In the genomic region with DNA sequence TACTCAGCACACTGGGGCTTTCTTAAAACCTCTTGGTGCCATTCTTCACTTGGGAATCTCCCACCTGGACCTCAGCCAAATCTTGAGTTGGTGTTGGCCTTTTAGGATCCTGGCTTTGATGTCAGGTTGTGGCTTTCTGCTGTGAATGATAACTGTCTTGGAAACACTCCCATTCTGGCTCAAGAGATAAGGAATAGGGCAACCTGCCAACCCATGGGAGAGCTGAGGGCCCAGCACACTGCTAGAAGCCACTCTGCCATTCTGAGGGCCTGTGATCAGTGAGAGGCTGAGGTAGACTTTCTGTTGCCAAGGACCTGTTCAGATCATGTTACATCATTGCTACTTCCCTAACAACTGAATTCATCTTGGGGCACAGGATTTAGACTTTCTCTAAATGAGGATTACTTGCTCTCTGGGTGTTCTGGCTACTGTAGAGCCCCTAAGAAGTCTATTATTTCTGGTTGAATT, we compare ENCODE assay signal across 9 cellular contexts. TPM values are rescaled to one million over a fixed set of nuclear protein-coding genes. Genes with fewer than 3 reads are reported as not detected.
DNase-seq lines count a peak whose midpoint lies in the region; ATAC-seq, FAIRE-seq and TF ChIP-seq lines count a peak whose summit lies in the region.
"Had no signal": no experiment of that assay in that cellular context is flagged by ENCODE, and none has a peak within 500 bp of the region (broad histone marks: within the 10 kb centered on the region; RNA-seq: fewer than 3 reads in every experiment).

No MANE protein-coding gene starts in this region.

- no peak overlapping the region for H2BK20ac ChIP-seq in H9 (ENCODE audit: low read depth, low read length, poor library complexity, severe bottlenecking)

- no peaks in the 10 kb centered on the region for H3K23me2 ChIP-seq in H9 (ENCODE audit: insufficient read length, low read depth, low read length, poor library complexity, severe bottlenecking)

- H3K4me2 ChIP-seq in H9 (ENCODE audit: insufficient read depth, insufficient read length, low read length) (no peak overlapping the region), mesendoderm (ENCODE audit: low read length) (no peak overlapping the region)

- H4K20me1 ChIP-seq in H9 (ENCODE audit: control insufficient read depth, insufficient read depth, insufficient read length), result no peaks in the 10 kb centered on the region

- TF ChIP-seq POLR2A in body of pancreas (IDR thresholded peaks at IDR 0.05), result no peak

- no peaks in the 10 kb centered on the region for H3K9me3 Mint-ChIP-seq in H9

- peaks cover 17% of the 10 kb centered on the region for H3K4me1 ChIP-seq in body of pancreas
- no peaks in the 10 kb centered on the region for H3K4me1 ChIP-seq in H9 (ENCODE audit: insufficient read depth, low read length)
- no peaks in the 10 kb centered on the region for H3K4me1 ChIP-seq in mesendoderm (ENCODE audit: control insufficient read depth, low read depth, low read length)
- H3K4me1 ChIP-seq in kidney (ENCODE audit: control insufficient read depth in 1 of 2, insufficient read depth in 1 of 2, low read depth in 1 of 2, low read length in 2 of 2), result peaks cover 4 to 11% of the 10 kb centered on the region in 2 donors

- 0 out of 2 replicates have a peak, but pooled peaks cover 1% of the 10 kb centered on the region for H3K27me3 Mint-ChIP-seq in H9 (ENCODE audit: low read depth)

- no peaks in the 10 kb centered on the region for H3K27me3 ChIP-seq in body of pancreas
- H3K27me3 ChIP-seq in H9 (ENCODE audit: insufficient read depth, low read length), result no peaks in the 10 kb centered on the region
- no peaks in the 10 kb centered on the region for H3K27me3 ChIP-seq in mesendoderm (ENCODE audit: insufficient read depth, low read length, poor library complexity)
- H3K27me3 ChIP-seq: ovary had no signal

- H4K5ac ChIP-seq in H9 (ENCODE audit: insufficient read length, low read depth, low read length), result no peak overlapping the region
- no peak overlapping the region for H4K5ac ChIP-seq in mesendoderm (ENCODE audit: low read length)

- no peaks in the 10 kb centered on the region for H3K79me2 ChIP-seq in H9 (ENCODE audit: insufficient read depth, low read length)
- H3K79me2 ChIP-seq in mesendoderm (ENCODE audit: control insufficient read depth, insufficient read depth, low read length), result no peaks in the 10 kb centered on the region

- peaks cover 0 to 2% of the 10 kb centered on the region in 2 donors for H3K36me3 ChIP-seq in body of pancreas (replicated peaks in 1 of 2; ENCODE audit: insufficient read depth in 1 of 2, low read depth in 2 of 2)
- H3K36me3 ChIP-seq in mesendoderm (ENCODE audit: control insufficient read depth, insufficient read depth, low read length), result no peaks in the 10 kb centered on the region
- peaks cover 0 to 2% of the 10 kb centered on the region in 2 donors for H3K36me3 ChIP-seq in kidney (ENCODE audit: control insufficient read depth in 1 of 2, insufficient read depth in 2 of 2, low read length in 2 of 2)
- H3K36me3 ChIP-seq: ovary had no signal

- H3K4me1 Mint-ChIP-seq in H9, result peaks cover 13 to 19% of the 10 kb centered on the region in 2 experiments

- H4K91ac ChIP-seq in H9 (ENCODE audit: insufficient read length, low read depth, low read length), result no peak overlapping the region

- ATAC-seq in GM18498 (IDR thresholded peaks at IDR 0.05; ENCODE audit: unreplicated experiment) (peak; percentile 51), GM21529 (IDR thresholded peaks at IDR 0.05; ENCODE audit: unreplicated experiment) (peak; percentile 39), body of pancreas (peak; percentile 80)

- H3K4ac ChIP-seq in H9 (ENCODE audit: low read depth, low read length), result no peak overlapping the region
- H3K4ac ChIP-seq in mesendoderm (ENCODE audit: low read depth, low read length), result no peak overlapping the region

- no peak overlapping the region for H3K23ac ChIP-seq in H9 (ENCODE audit: insufficient read length, low read depth, low read length)
- H3K23ac ChIP-seq in mesendoderm (ENCODE audit: low read length), result no peak overlapping the region

- intact Hi-C loops in body of pancreas (cut with DNase I) (no loop called here), kidney (cut with DNase I) (no loop called here)

- no peak overlapping the region for H2AFZ ChIP-seq in H9 (ENCODE audit: low read length)

- no peak overlapping the region for H3T11ph ChIP-seq in H9 (ENCODE audit: low read length)

- H3K9ac ChIP-seq in H9 (ENCODE audit: extremely low read depth, insufficient read length, low read length) (no peak overlapping the region), mesendoderm (ENCODE audit: low read length) (no peak overlapping the region), kidney (ENCODE audit: low read length in 2 of 2) (no peak overlapping the region)

- no peak overlapping the region for H3K4me3 ChIP-seq in body of pancreas
- H3K4me3 ChIP-seq in mesendoderm (ENCODE audit: low read length), result no peak overlapping the region
- no peak overlapping the region for H3K4me3 ChIP-seq in kidney (ENCODE audit: low read length in 2 of 2)
- H3K4me3 ChIP-seq: ovary had no signal

- no peak overlapping the region; a peak in 1 of 5 replicates for H3K4me3 Mint-ChIP-seq in H9

- H2BK15ac ChIP-seq in H9 (ENCODE audit: low read depth, low read length) (no peak overlapping the region), mesendoderm (replicated peaks; ENCODE audit: low read depth) (no peak overlapping the region)

- no peak for FAIRE-seq in kidney (lab: Jason Lieb, UNC)

- H3K79me1 ChIP-seq in H9 (ENCODE audit: insufficient read depth, low read depth, low read length, poor library complexity, severe bottlenecking), result no peaks in the 10 kb centered on the region
- H3K79me1 ChIP-seq in mesendoderm (ENCODE audit: low read length), result no peaks in the 10 kb centered on the region

- H2BK12ac ChIP-seq in H9 (ENCODE audit: insufficient read length, low read depth, low read length), result no peak overlapping the region

- H2BK120ac ChIP-seq in H9 (ENCODE audit: low read depth, low read length, poor library complexity, severe bottlenecking) (no peak overlapping the region), mesendoderm (ENCODE audit: low read depth, low read length) (no peak overlapping the region)

- H3K56ac ChIP-seq in H9 (ENCODE audit: insufficient read length, low read depth, low read length), result no peak overlapping the region
- no peak overlapping the region for H3K56ac ChIP-seq in mesendoderm (ENCODE audit: low read length)

- no peaks in the 10 kb centered on the region; a peak in 1 of 7 replicates for H3K36me3 Mint-ChIP-seq in H9 (ENCODE audit: insufficient read depth in 1 of 3, low read depth in 3 of 3)

- H2AK5ac ChIP-seq in H9 (ENCODE audit: insufficient read length, low read length) (no peak overlapping the region), mesendoderm (ENCODE audit: low read length) (no peak overlapping the region)

- TF ChIP-seq CTCF in body of pancreas (IDR thresholded peaks at IDR 0.05) (no peak), H9 (conservative IDR thresholded peaks at IDR 0.05) (no peak), kidney (IDR thresholded peaks at IDR 0.05; ENCODE audit: borderline replicate concordance, extremely low read depth, insufficient read depth) (no peak)

- no peak overlapping the region for H3K27ac ChIP-seq in body of pancreas
- no peak overlapping the region for H3K27ac ChIP-seq in H9 (ENCODE audit: insufficient read length, low read depth, low read length)
- H3K27ac ChIP-seq in mesendoderm (ENCODE audit: low read depth, low read length), result no peak overlapping the region
- H3K27ac ChIP-seq in kidney (ENCODE audit: low read depth in 2 of 2, low read length in 2 of 2), result no peak overlapping the region

- H3K27ac Mint-ChIP-seq in H9, result no peak overlapping the region

- H3K9me3 ChIP-seq in body of pancreas (no peaks in the 10 kb centered on the region), H9 (ENCODE audit: control insufficient read depth, low read depth, low read length) (no peaks in the 10 kb centered on the region), kidney (ENCODE audit: control insufficient read depth in 1 of 2, low read length in 2 of 2) (no peaks in the 10 kb centered on the region)
- H3K9me3 ChIP-seq: ovary had no signal

- DNase-seq in Kasumi-1 (lab: John Stamatoyannopoulos, UW) (peak; percentile 41 to 57), body of pancreas (peak; percentile 58 to 76 (median 74)), H9 (no peak), mesendoderm (no peak), kidney (no peak)
- DNase-seq in activated CD4-positive, alpha-beta T cell treated with anti-CD3 and anti-CD28 coated beads for 1 hour, result no peak

- H3K14ac ChIP-seq in H9 (ENCODE audit: insufficient read depth, low read length), result no peak overlapping the region

- H4K8ac ChIP-seq in H9 (replicated peaks; ENCODE audit: insufficient read length, low read depth, low read length), result no peak overlapping the region
- H4K8ac ChIP-seq in mesendoderm (ENCODE audit: low read depth, low read length), result no peak overlapping the region

- H2BK5ac ChIP-seq in H9 (ENCODE audit: insufficient read length, low read length) (no peak overlapping the region), mesendoderm (ENCODE audit: low read length) (no peak overlapping the region)

- no peak overlapping the region for H3K18ac ChIP-seq in H9 (ENCODE audit: insufficient read length, low read depth, low read length)
- H3K18ac ChIP-seq in mesendoderm (ENCODE audit: low read length), result no peak overlapping the region

RNA-seq across cellular contexts. Expression of gene TTC39A, which starts 45.8 kb away (rescaled TPM):
- total RNA-seq in body of pancreas (10 to 100 TPM in 1 of 2 donors, 1 to 10 TPM in 1; 7.9 to 21.3 TPM), H9 (2021) (7.7 and 9.1 TPM in 2 replicates), kidney (70.1 TPM)
- 3.7 TPM for polyA plus RNA-seq in mesendoderm (2013, experiment 1 of 2)
- 3.6 TPM for polyA plus RNA-seq in mesendoderm (2013, experiment 2 of 2)
- 31.4 TPM for polyA plus RNA-seq in kidney (ENCODE audit: insufficient read depth, low read depth, low replicate concordance)

RNA-seq across cellular contexts. Expression of gene RNF11, which starts 48.4 kb away (rescaled TPM):
- total RNA-seq in body of pancreas, result 10 to 100 TPM; 33.2 to 34.9 TPM
- 55.1 and 55.8 TPM in 2 replicates for total RNA-seq in H9 (2021)
- polyA plus RNA-seq in mesendoderm (2013, experiment 1 of 2), result 52.5 TPM
- polyA plus RNA-seq in mesendoderm (2013, experiment 2 of 2), result 53.1 TPM
- 105 TPM for total RNA-seq in kidney
- 62.5 TPM for polyA plus RNA-seq in kidney (ENCODE audit: insufficient read depth, low read depth, low replicate concordance)

Comparison
In these comparisons a context has a peak if more than half of its experiments do, and no peak if none do; other contexts are left out.
1. DNase-seq: peak in Kasumi-1 (2 of 2) and body of pancreas (4 of 4); none in H9 (single experiment), mesendoderm (single experiment), activated CD4-positive, alpha-beta T cell treated with anti-CD3 and anti-CD28 coated beads for 1 hour (single experiment) and kidney (single experiment).
2. Peak in every context shown above with its lines, with median percentiles within 50 percentile points of each other: ATAC-seq.